Comparison of ENCODE assay signal across 21 cellular contexts in genomic region chr1:111131693-111132092, GRCh38.
"Had no signal": no experiment of that assay in that cellular context is flagged by ENCODE, and none has a peak within 500 bp of the region (broad histone marks: within the 10 kb centered on the region; RNA-seq: fewer than 3 reads in every experiment).

No MANE protein-coding gene starts in this region.

- FAIRE-seq: kidney had no signal

- H3K4me1 Mint-ChIP-seq: brain; stimulated activated effector memory CD8-positive, alpha-beta T cell treated with anti-CD3 and anti-CD28 coated beads, Interleukin-12 subunit alpha, Interleukin-12 subunit beta, amount 100 ng/mL, for 72 hours had no signal

- DNase-seq: activated CD4-positive, CD25-positive, alpha-beta regulatory T cell treated with anti-CD3 and anti-CD28 coated beads, Interleukin-2, amount 50 U/mL, for 72 hours; activated effector memory CD4-positive, alpha-beta T cell treated with Interleukin-2 at 50 U/mL for 16 hours; activated T-cell treated with anti-CD3 and anti-CD28 coated beads, Interleukin-2, amount 50 U/mL, for 1 hour; amygdala; cortex of kidney; effector memory CD4-positive, alpha-beta T cell; foreskin keratinocyte; glutamatergic neuron; hypothalamus; kidney; left ventricle myocardium inferior; natural killer cell; retina; T-helper 1 cell; T1000 had no signal

- H3K4me1 ChIP-seq: foreskin keratinocyte, left ventricle myocardium inferior, suprapubic skin had no signal

- ATAC-seq: foreskin keratinocyte; natural killer cell; stimulated activated effector memory CD8-positive, alpha-beta T cell treated with anti-CD3 and anti-CD28 coated beads, Interleukin-12 subunit alpha, Interleukin-12 subunit beta, amount 100 ng/mL, for 72 hours had no signal

- H3K4me3 Mint-ChIP-seq: activated naive CD4-positive, alpha-beta T cell treated with anti-CD3 and anti-CD28 coated beads, Interleukin-2, amount 50 U/mL, for 24 hours; brain; natural killer cell; stimulated activated effector memory CD8-positive, alpha-beta T cell treated with anti-CD3 and anti-CD28 coated beads, Interleukin-12 subunit alpha, Interleukin-12 subunit beta, amount 100 ng/mL, for 72 hours; type B pancreatic cell had no signal

- H3K27me3 Mint-ChIP-seq: activated naive CD4-positive, alpha-beta T cell treated with anti-CD3 and anti-CD28 coated beads, Interleukin-2, amount 50 U/mL, for 24 hours; type B pancreatic cell had no signal

- H3K9me3 Mint-ChIP-seq: activated naive CD4-positive, alpha-beta T cell treated with anti-CD3 and anti-CD28 coated beads, Interleukin-2, amount 50 U/mL, for 24 hours; brain; natural killer cell; stimulated activated effector memory CD8-positive, alpha-beta T cell treated with anti-CD3 and anti-CD28 coated beads, Interleukin-12 subunit alpha, Interleukin-12 subunit beta, amount 100 ng/mL, for 72 hours; type B pancreatic cell had no signal

- H3K27ac Mint-ChIP-seq: activated naive CD4-positive, alpha-beta T cell treated with anti-CD3 and anti-CD28 coated beads, Interleukin-2, amount 50 U/mL, for 24 hours; brain; stimulated activated effector memory CD8-positive, alpha-beta T cell treated with anti-CD3 and anti-CD28 coated beads, Interleukin-12 subunit alpha, Interleukin-12 subunit beta, amount 100 ng/mL, for 72 hours; type B pancreatic cell had no signal

- H3K27ac ChIP-seq: foreskin keratinocyte, left ventricle myocardium inferior, suprapubic skin had no signal

- H3K4me3 ChIP-seq: left ventricle myocardium inferior, suprapubic skin had no signal

- H3K9me3 ChIP-seq: left ventricle myocardium inferior, neutrophil, suprapubic skin had no signal

- H3K27me3 ChIP-seq: foreskin keratinocyte, neutrophil, suprapubic skin had no signal
